10 cellular contexts compared by ENCODE assay signal in genomic region chr15:92869977-92870644, GRCh38. TPM values are rescaled to one million over a fixed set of nuclear protein-coding genes. Genes with fewer than 3 reads are reported as not detected.
DNase-seq lines count a peak whose midpoint lies in the region; FAIRE-seq and TF ChIP-seq lines count a peak whose summit lies in the region.
"Had no signal": no experiment of that assay in that cellular context is flagged by ENCODE, and none has a peak within 500 bp of the region (broad histone marks: within the 10 kb centered on the region; RNA-seq: fewer than 3 reads in every experiment).

No MANE protein-coding gene starts in this region.

- no peak overlapping the region for H3K4me3 Mint-ChIP-seq in glutamatergic neuron (ENCODE audit: unreplicated experiment)

- H3K27ac Mint-ChIP-seq in glutamatergic neuron (ENCODE audit: unreplicated experiment), result no peak overlapping the region

- no peaks in the 10 kb centered on the region for H3K27me3 Mint-ChIP-seq in glutamatergic neuron (ENCODE audit: unreplicated experiment)

- peaks cover 4% of the 10 kb centered on the region for H3K9me3 ChIP-seq in left ventricle myocardium inferior (replicated peaks)
- H3K9me3 ChIP-seq: MG63 had no signal

- intact Hi-C loops in left ventricle myocardium inferior (cut with micrococcal nuclease), result no loop called here

- TF ChIP-seq CTCF in left ventricle myocardium inferior (IDR thresholded peaks at IDR 0.05; ENCODE audit: borderline replicate concordance), result no peak
- TF ChIP-seq CTCF in glutamatergic neuron (IDR thresholded peaks at IDR 0.05; ENCODE audit: partially characterized antibody, unreplicated experiment), result no peak

- H3K4me1 Mint-ChIP-seq in glutamatergic neuron (ENCODE audit: low read depth, unreplicated experiment), result peaks cover 5% of the 10 kb centered on the region

- H3K4me3 ChIP-seq in left ventricle myocardium inferior (no peak overlapping the region), skin epidermis (no peak overlapping the region)
- H3K4me3 ChIP-seq: MG63 had no signal

- H3K36me3 Mint-ChIP-seq in glutamatergic neuron (ENCODE audit: unreplicated experiment), result no peaks in the 10 kb centered on the region

- H3K27ac ChIP-seq in left ventricle myocardium inferior (replicated peaks), result peak overlapping the region; percentile 59
- peak overlapping the region in 12 of 21 experiments; percentile 11 to 69 (median 40) for H3K27ac ChIP-seq in skin epidermis

- peaks cover 15% of the 10 kb centered on the region for H3K4me1 ChIP-seq in left ventricle myocardium inferior

- no peak for DNase-seq in HTR-8/SVneo (ENCODE audit: insufficient read length, low spot score)
- DNase-seq in amniotic epithelial cell (ENCODE audit: low read depth), result peak; percentile 33
- DNase-seq in left ventricle myocardium inferior, result no peak
- no peak for DNase-seq in COLO829 (ENCODE audit: low spot score)
- DNase-seq in glutamatergic neuron, result no peak
- no peak for DNase-seq in activated CD4-positive, alpha-beta T cell treated with anti-CD3 and anti-CD28 coated beads, Interleukin-2, amount 50 U/mL, for 48 hours
- DNase-seq in T-helper 2 cell, result no peak
- DNase-seq: NCI-H748 treated with DMSO at 0.1 percent for 48 hours had no signal

- H3K9me3 Mint-ChIP-seq in glutamatergic neuron (ENCODE audit: unreplicated experiment), result peaks cover 2% of the 10 kb centered on the region

- FAIRE-seq in HTR-8/SVneo (lab: Jason Lieb, UNC), result peak; percentile 36

- no peaks in the 10 kb centered on the region for H3K36me3 ChIP-seq in left ventricle myocardium inferior
- H3K36me3 ChIP-seq: MG63 had no signal

- H3K27me3 ChIP-seq in left ventricle myocardium inferior (ENCODE audit: low read depth), result no peaks in the 10 kb centered on the region
- H3K27me3 ChIP-seq: MG63 had no signal

RNA-seq across cellular contexts. Expression of gene CHD2, which starts 30.0 kb away (rescaled TPM):
- 41.3 TPM for total RNA-seq in left ventricle myocardium inferior
- 201 TPM for total RNA-seq in glutamatergic neuron (ENCODE audit: unreplicated experiment)
